In genomic region chr11:17846852-17847453, GRCh38 we compare ENCODE assay signal across 9 cellular contexts.
DNase-seq lines count a peak whose midpoint lies in the region; ATAC-seq, FAIRE-seq and TF ChIP-seq lines count a peak whose summit lies in the region.
"Had no signal": no experiment of that assay in that cellular context is flagged by ENCODE, and none has a peak within 500 bp of the region (broad histone marks: within the 10 kb centered on the region; RNA-seq: fewer than 3 reads in every experiment).

No MANE protein-coding gene starts in this region.

- H3K4me3 ChIP-seq in SJCRH30 = no peak overlapping the region
- H3K4me3 ChIP-seq in fibroblast of the aortic adventitia (ENCODE audit: low read depth, low read length) = no peak overlapping the region

- no peaks in the 10 kb centered on the region for H3K4me1 Mint-ChIP-seq in activated naive CD4-positive, alpha-beta T cell treated with anti-CD3 and anti-CD28 coated beads, Interleukin-2, amount 10 ng/mL, durations not matched to agents 7 days and 5 days

- H3K27me3 Mint-ChIP-seq in activated naive CD4-positive, alpha-beta T cell treated with anti-CD3 and anti-CD28 coated beads, Interleukin-2, amount 10 ng/mL, durations not matched to agents 7 days and 5 days = no peaks in the 10 kb centered on the region

- no peaks in the 10 kb centered on the region for H3K9me3 Mint-ChIP-seq in activated naive CD4-positive, alpha-beta T cell treated with anti-CD3 and anti-CD28 coated beads, Interleukin-2, amount 10 ng/mL, durations not matched to agents 7 days and 5 days

- H3K27me3 ChIP-seq in SJCRH30 = no peaks in the 10 kb centered on the region

- peak; percentile 26 for DNase-seq in H54 (ENCODE audit: insufficient read length, low spot score)
- peak; percentile 8 to 34 for DNase-seq in SJCRH30
- peak; percentile 28 for DNase-seq in fibroblast of the aortic adventitia (ENCODE audit: low read depth)
- DNase-seq in retina = peak; percentile 67
- no peak for DNase-seq in COR-L47 (lab: John Stamatoyannopoulos, UW)
- DNase-seq in activated naive CD4-positive, alpha-beta T cell treated with anti-CD3 and anti-CD28 coated beads, Interleukin-2, amount 10 ng/mL, durations not matched to agents 7 days and 5 days = no peak
- DNase-seq: NCI-H226 had no signal

- FAIRE-seq in H54 (lab: Jason Lieb, UNC) = no peak

- H3K36me3 Mint-ChIP-seq in activated naive CD4-positive, alpha-beta T cell treated with anti-CD3 and anti-CD28 coated beads, Interleukin-2, amount 10 ng/mL, durations not matched to agents 7 days and 5 days = no peaks in the 10 kb centered on the region

- ATAC-seq in GM21825 (IDR thresholded peaks at IDR 0.05; ENCODE audit: unreplicated experiment) (no peak), GM21447 (IDR thresholded peaks at IDR 0.05; ENCODE audit: unreplicated experiment) (no peak)

- H3K4me3 Mint-ChIP-seq in activated naive CD4-positive, alpha-beta T cell treated with anti-CD3 and anti-CD28 coated beads, Interleukin-2, amount 10 ng/mL, durations not matched to agents 7 days and 5 days = no peak overlapping the region

- CTCF ChIA-PET in activated naive CD4-positive, alpha-beta T cell treated with anti-CD3 and anti-CD28 coated beads, Interleukin-2, amount 10 ng/mL, durations not matched to agents 7 days and 5 days (lab: Charles Lee) = interaction anchor here (1.4 kb wide), 1 partner anchor 19 kb away, joined by 3 read pairs; no protein-coding TSS in a partner anchor

- no peaks in the 10 kb centered on the region for H3K4me1 ChIP-seq in SJCRH30

- no peak overlapping the region for H3K27ac ChIP-seq in SJCRH30

- no peaks in the 10 kb centered on the region for H3K9me3 ChIP-seq in SJCRH30 (replicated peaks)

- H3K27ac Mint-ChIP-seq in activated naive CD4-positive, alpha-beta T cell treated with anti-CD3 and anti-CD28 coated beads, Interleukin-2, amount 10 ng/mL, durations not matched to agents 7 days and 5 days = no peak overlapping the region

- no peaks in the 10 kb centered on the region for H3K36me3 ChIP-seq in SJCRH30

- no peak for TF ChIP-seq POLR2A in H54 (IDR thresholded peaks at IDR 0.05; ENCODE audit: low read depth, low read length)

- peak; percentile 20 for TF ChIP-seq CTCF in fibroblast of the aortic adventitia (IDR thresholded peaks at IDR 0.05; ENCODE audit: insufficient read depth, low read length)

Comparison
In these comparisons a context has a peak if more than half of its experiments do, and no peak if none do; other contexts are left out.
1. DNase-seq: peak in H54 (single experiment), SJCRH30 (2 of 2), fibroblast of the aortic adventitia (single experiment) and retina (single experiment); none in COR-L47 (single experiment) and activated naive CD4-positive, alpha-beta T cell treated with anti-CD3 and anti-CD28 coated beads, Interleukin-2, amount 10 ng/mL, durations not matched to agents 7 days and 5 days (single experiment).